ENCODE assay signal across 8 cellular contexts in genomic region chr3:148943531-148944200, GRCh38. TPM values are rescaled to one million over a fixed set of nuclear protein-coding genes. Genes with fewer than 3 reads are reported as not detected.
DNase-seq lines count a peak whose midpoint lies in the region; ATAC-seq and TF ChIP-seq lines count a peak whose summit lies in the region.

No MANE protein-coding gene starts in this region.

- H3K27me3 Mint-ChIP-seq in naive B cell = peaks cover 7 to 23% (median 22%) of the 10 kb centered on the region in 3 donors

- ATAC-seq in GM18868 (IDR thresholded peaks at IDR 0.05; ENCODE audit: unreplicated experiment) (peak; percentile 99), HG02973 (IDR thresholded peaks at IDR 0.05; ENCODE audit: unreplicated experiment) (peak; percentile 97), naive B cell (ENCODE audit: low read depth in 2 of 2) (peak; percentile 61 to 72)

- H3K9ac ChIP-seq in SK-N-SH = no peak overlapping the region

- H3K9me2 ChIP-seq in SK-N-SH = no peaks in the 10 kb centered on the region

- H3F3A ChIP-seq in SK-N-SH (replicated peaks; ENCODE audit: insufficient read depth) = no peaks in the 10 kb centered on the region

- no peak overlapping the region for H3K4me2 ChIP-seq in SK-N-SH

- H2AFZ ChIP-seq in SK-N-SH (ENCODE audit: low read depth) = no peak overlapping the region

- in situ Hi-C loops in Caki2 (cut with HindIII; ENCODE audit: low pct_unique_long_range_greater_than_20kb, low sequenced_read_pairs) = no loop called here

- peak overlapping the region in 1 of 6 donors; percentile 13 for H3K27ac Mint-ChIP-seq in naive B cell

- TF ChIP-seq CTCF in SK-N-SH (IDR thresholded peaks at IDR 0.05) = peak; percentile 81
- TF ChIP-seq CTCF in epithelial cell of esophagus (IDR thresholded peaks at IDR 0.05; ENCODE audit: insufficient read depth, low read depth, low read length, missing control alignments) = peak; percentile 75

- H3K4me3 ChIP-seq in SK-N-SH (ENCODE audit: low read depth in 2 of 2, low read length in 1 of 2) (no peak overlapping the region), epithelial cell of esophagus (ENCODE audit: low read length) (no peak overlapping the region)

- no peak overlapping the region for H3K4me3 Mint-ChIP-seq in naive B cell

- WGBS in SK-N-SH (ENCODE audit: low lambda C conversion rate) = 16% methylated on average over 2 of the region's 2 CpGs

- TF ChIP-seq EP300 in SK-N-SH (IDR thresholded peaks at IDR 0.05; ENCODE audit: borderline replicate concordance in 1 of 2, low read depth in 1 of 2, low read length in 1 of 2) = peak; percentile 24 to 29; a peak in 2 of 4 replicates

- H3K36me3 Mint-ChIP-seq in naive B cell = no peaks in the 10 kb centered on the region

- no peaks in the 10 kb centered on the region for H3K9me3 Mint-ChIP-seq in naive B cell

- no peaks in the 10 kb centered on the region for H3K36me3 ChIP-seq in SK-N-SH (replicated peaks in 1 of 2; ENCODE audit: control insufficient read depth in 1 of 2, insufficient read depth in 2 of 2, low read length in 1 of 2)

- DNase-seq in Caki2 (ENCODE audit: low read depth) = peak; percentile 79
- peak; percentile 70 for DNase-seq in NCI-H1417 treated with DMSO at 0.1 percent for 48 hours (lab: John Stamatoyannopoulos, UW)
- peak; percentile 70 for DNase-seq in SK-N-SH
- peak; percentile 91 for DNase-seq in epithelial cell of esophagus (ENCODE audit: low read depth)
- peak; percentile 15 for DNase-seq in naive B cell
- no peak for DNase-seq in UCSD-AML1 (lab: John Stamatoyannopoulos, UW; ENCODE audit: unreplicated experiment)

- no peaks in the 10 kb centered on the region for H3K4me1 Mint-ChIP-seq in naive B cell

- peak; percentile 95 for TF ChIP-seq RAD21 in SK-N-SH (IDR thresholded peaks at IDR 0.05; ENCODE audit: low read length)

- H3K4me1 ChIP-seq in SK-N-SH (ENCODE audit: control insufficient read depth in 1 of 2, insufficient read depth in 2 of 2, low read depth in 1 of 2, low read length in 1 of 2) = 0 out of 4 replicates have a peak, but pooled peaks cover 0 to 4% of the 10 kb centered on the region in 2 experiments

- POLR2A ChIA-PET in SK-N-SH (lab: Yijun Ruan, JAX) = no interaction called here

- no peaks in the 10 kb centered on the region for H4K20me1 ChIP-seq in SK-N-SH (ENCODE audit: insufficient read depth)

- no peaks in the 10 kb centered on the region for H3K9me3 ChIP-seq in SK-N-SH

- no peak overlapping the region for H3K27ac ChIP-seq in SK-N-SH (ENCODE audit: low read depth in 2 of 2, low read length in 1 of 2)

- no peaks in the 10 kb centered on the region for H3K27me3 ChIP-seq in SK-N-SH (ENCODE audit: insufficient read depth)

- CTCF ChIA-PET in SK-N-SH (lab: Yijun Ruan, JAX) = interaction anchor here (0.6 to 8.8 kb wide), 27 partner anchors 10 to 1596 kb away, joined by 3 to 126 read pairs (median 4); partner anchors contain the start of gene CPA3

- H3K79me2 ChIP-seq in SK-N-SH (ENCODE audit: insufficient read depth) = no peaks in the 10 kb centered on the region

TF ChIP-seq in SK-N-SH, 30 proteins besides CTCF, POLR2A, EP300 and RAD21:
- TF ChIP-seq POLR2AphosphoS5 (IDR thresholded peaks at IDR 0.05; ENCODE audit: low read depth, low read length) = no peak
- peak; percentile 72; the same call in 1 of the 2 replicates for TF ChIP-seq NFIC (IDR thresholded peaks at IDR 0.05; ENCODE audit: borderline replicate concordance)
- TF ChIP-seq GABPA (IDR thresholded peaks at IDR 0.05; ENCODE audit: low read depth) = no peak
- no peak for TF ChIP-seq MEF2A (IDR thresholded peaks at IDR 0.05; ENCODE audit: borderline replicate concordance, low read depth)
- TF ChIP-seq MAX (IDR thresholded peaks at IDR 0.05; ENCODE audit: low read depth) = peak; percentile 51; the same call in 1 of the 2 replicates
- TF ChIP-seq RFX5 (IDR thresholded peaks at IDR 0.05; ENCODE audit: low read length) = 0 out of 2 replicates have a peak, but pooled peaks have one; percentile 27
- peak; percentile 95 for TF ChIP-seq PBX3 (IDR thresholded peaks at IDR 0.05)
- TF ChIP-seq JUND (IDR thresholded peaks at IDR 0.05) = peak; percentile 72
- TF ChIP-seq YY1 (IDR thresholded peaks at IDR 0.05; ENCODE audit: low read depth) = no peak
- peak; percentile 79 for TF ChIP-seq TCF12 (IDR thresholded peaks at IDR 0.05)
- peak; percentile 87 for TF ChIP-seq SMC3 (IDR thresholded peaks at IDR 0.05; ENCODE audit: low read depth, low read length)
- TF ChIP-seq FOSL2 (IDR thresholded peaks at IDR 0.05; ENCODE audit: borderline replicate concordance, low read depth) = peak; percentile 88; the same call in 1 of the 2 replicates
- TF ChIP-seq, protein P1, sequence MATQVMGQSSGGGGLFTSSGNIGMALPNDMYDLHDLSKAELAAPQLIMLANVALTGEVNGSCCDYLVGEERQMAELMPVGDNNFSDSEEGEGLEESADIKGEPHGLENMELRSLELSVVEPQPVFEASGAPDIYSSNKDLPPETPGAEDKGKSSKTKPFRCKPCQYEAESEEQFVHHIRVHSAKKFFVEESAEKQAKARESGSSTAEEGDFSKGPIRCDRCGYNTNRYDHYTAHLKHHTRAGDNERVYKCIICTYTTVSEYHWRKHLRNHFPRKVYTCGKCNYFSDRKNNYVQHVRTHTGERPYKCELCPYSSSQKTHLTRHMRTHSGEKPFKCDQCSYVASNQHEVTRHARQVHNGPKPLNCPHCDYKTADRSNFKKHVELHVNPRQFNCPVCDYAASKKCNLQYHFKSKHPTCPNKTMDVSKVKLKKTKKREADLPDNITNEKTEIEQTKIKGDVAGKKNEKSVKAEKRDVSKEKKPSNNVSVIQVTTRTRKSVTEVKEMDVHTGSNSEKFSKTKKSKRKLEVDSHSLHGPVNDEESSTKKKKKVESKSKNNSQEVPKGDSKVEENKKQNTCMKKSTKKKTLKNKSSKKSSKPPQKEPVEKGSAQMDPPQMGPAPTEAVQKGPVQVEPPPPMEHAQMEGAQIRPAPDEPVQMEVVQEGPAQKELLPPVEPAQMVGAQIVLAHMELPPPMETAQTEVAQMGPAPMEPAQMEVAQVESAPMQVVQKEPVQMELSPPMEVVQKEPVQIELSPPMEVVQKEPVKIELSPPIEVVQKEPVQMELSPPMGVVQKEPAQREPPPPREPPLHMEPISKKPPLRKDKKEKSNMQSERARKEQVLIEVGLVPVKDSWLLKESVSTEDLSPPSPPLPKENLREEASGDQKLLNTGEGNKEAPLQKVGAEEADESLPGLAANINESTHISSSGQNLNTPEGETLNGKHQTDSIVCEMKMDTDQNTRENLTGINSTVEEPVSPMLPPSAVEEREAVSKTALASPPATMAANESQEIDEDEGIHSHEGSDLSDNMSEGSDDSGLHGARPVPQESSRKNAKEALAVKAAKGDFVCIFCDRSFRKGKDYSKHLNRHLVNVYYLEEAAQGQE (IDR thresholded peaks at IDR 0.05; ENCODE audit: low read depth, low read length) = no peak
- peak; percentile 91 for TF ChIP-seq MXI1 (IDR thresholded peaks at IDR 0.05; ENCODE audit: low read depth, low read length)
- TF ChIP-seq TEAD4 (IDR thresholded peaks at IDR 0.05; ENCODE audit: borderline replicate concordance, insufficient read depth) = no peak

RNA-seq across cellular contexts. Expression of gene GYG1, which starts 47.7 kb away (rescaled TPM):
- 28.1 and 63.3 TPM in 2 replicates for total RNA-seq in Caki2 (2014; rRNA removed; shearing (Covaris generic); ENCODE audit: low replicate concordance)
- polyA plus RNA-seq in SK-N-SH (2012; rRNA removed) (16.8 and 21.7 TPM in 2 replicates), naive B cell (ENCODE audit: low read depth in 6 of 6) (10 to 100 TPM in 5 of 6 donors, 1 to 10 TPM in 1; 8.3 to 23.0 (median 20.2) TPM)
- 21.0 and 23.2 TPM in 2 replicates for polyA plus RNA-seq in SK-N-SH (2012; cell fraction: cytosol; rRNA removed)
- 8.8 and 20.0 TPM in 2 replicates for polyA plus RNA-seq in SK-N-SH (2012; cell fraction: nucleus; rRNA removed)
